Comparison of ENCODE assay signal across 8 cellular contexts in genomic region chr1:155001438-155001687, GRCh38. TPM values are rescaled to one million over a fixed set of nuclear protein-coding genes. Genes with fewer than 3 reads are reported as not detected.
DNase-seq lines count a peak whose midpoint lies in the region; ATAC-seq and TF ChIP-seq lines count a peak whose summit lies in the region.

No MANE protein-coding gene starts in this region.

- H2AFZ ChIP-seq in Karpas-422 (ENCODE audit: low read length) = 0 out of 2 replicates have a peak overlapping the region, but pooled peaks have one; percentile 8

- POLR2A ChIA-PET in CD4-positive, alpha-beta memory T cell (lab: Charles Lee; ENCODE audit: partially characterized antibody) = interaction anchor here (0.6 to 38.9 kb wide), 6 partner anchors 8 to 84 kb away, joined by 3 to 1543 read pairs (median 10); partner anchors contain the start of genes CKS1B, EFNA4, FLAD1 and LENEP

- H3K27me3 ChIP-seq in CD4-positive, alpha-beta memory T cell (ENCODE audit: insufficient read depth, low read length) = no peaks in the 10 kb centered on the region
- H3K27me3 ChIP-seq in Karpas-422 (ENCODE audit: low read length) = no peaks in the 10 kb centered on the region

- peaks cover 0 to 2% (median 0%) of the 10 kb centered on the region in 8 donors for H3K9me3 Mint-ChIP-seq in CD4-positive, alpha-beta memory T cell
- no peaks in the 10 kb centered on the region for H3K9me3 Mint-ChIP-seq in nephron

- H3K79me2 ChIP-seq in Karpas-422 (ENCODE audit: low read length) = peaks cover 22% of the 10 kb centered on the region

- no peak for DNase-seq in CD4-positive, alpha-beta memory T cell
- no peak for DNase-seq in Karpas-422
- no peak for DNase-seq in coronary artery (ENCODE audit: low spot score)
- no peak for DNase-seq in putamen (ENCODE audit: low spot score)
- DNase-seq in H4 (ENCODE audit: low spot score) = no peak

- peaks cover 0 to 24% of the 10 kb centered on the region in 2 donors for H3K36me3 Mint-ChIP-seq in CD4-positive, alpha-beta memory T cell
- H3K36me3 Mint-ChIP-seq in nephron (ENCODE audit: low read depth) = no peaks in the 10 kb centered on the region

- intact Hi-C loops in CD4-positive, alpha-beta memory T cell (cut with micrococcal nuclease) = loop anchor here (5.0 kb wide), 2 partner anchors 51 to 444 kb away; partner anchors contain the start of genes ADAM15 and UBE2Q1

- H3K4me1 Mint-ChIP-seq in CD4-positive, alpha-beta memory T cell = peaks cover 34 to 73% (median 46%) of the 10 kb centered on the region in 4 donors
- peaks cover 24% of the 10 kb centered on the region for H3K4me1 Mint-ChIP-seq in nephron

- H3K27ac ChIP-seq in CD4-positive, alpha-beta memory T cell (ENCODE audit: low read depth, low read length) = peak overlapping the region; percentile 92
- H3K27ac ChIP-seq in Karpas-422 (ENCODE audit: low read length) (peak overlapping the region; percentile 88), coronary artery (peak overlapping the region; percentile 93 to 98)

- TF ChIP-seq CTCF in coronary artery (IDR thresholded peaks at IDR 0.05) = no peak
- no peak for TF ChIP-seq CTCF in nephron (IDR thresholded peaks at IDR 0.05; ENCODE audit: unreplicated experiment in 3 of 3)

- H3K36me3 ChIP-seq in CD4-positive, alpha-beta memory T cell (ENCODE audit: insufficient read depth, low read length) = no peaks in the 10 kb centered on the region
- no peaks in the 10 kb centered on the region for H3K36me3 ChIP-seq in Karpas-422 (ENCODE audit: insufficient read depth, low read length)

- H3K9me2 ChIP-seq in Karpas-422 (replicated peaks; ENCODE audit: insufficient read depth, low read length) = no peaks in the 10 kb centered on the region

- peak overlapping the region; percentile 78 to 80 for H3K4me3 ChIP-seq in CD4-positive, alpha-beta memory T cell (ENCODE audit: low read length in 2 of 2)
- peak overlapping the region; percentile 70 for H3K4me3 ChIP-seq in Karpas-422 (ENCODE audit: low read length)
- peak overlapping the region; percentile 94 for H3K4me3 ChIP-seq in coronary artery

- peak overlapping the region; percentile 88 for H3K9ac ChIP-seq in Karpas-422 (ENCODE audit: low read length)

- peak overlapping the region; percentile 88 to 99 (median 96) for H3K4me3 Mint-ChIP-seq in CD4-positive, alpha-beta memory T cell
- peak overlapping the region; percentile 88 to 93 (median 90) for H3K4me3 Mint-ChIP-seq in nephron

- H3K9me3 ChIP-seq in CD4-positive, alpha-beta memory T cell (ENCODE audit: control insufficient read depth in 1 of 2, low read length in 2 of 2) = no peaks in the 10 kb centered on the region
- no peaks in the 10 kb centered on the region for H3K9me3 ChIP-seq in Karpas-422 (ENCODE audit: low read length)

- ATAC-seq in activated CD4-positive, CD25-positive, alpha-beta regulatory T cell treated with anti-CD3 and anti-CD28 coated beads, Interleukin-2, amount 50 U/mL, for 24 hours = no peak
- ATAC-seq in GM21367 (IDR thresholded peaks at IDR 0.05; ENCODE audit: unreplicated experiment) = no peak

- CTCF ChIA-PET in CD4-positive, alpha-beta memory T cell (lab: Charles Lee; ENCODE audit: partially characterized antibody) = interaction anchor here (0.8 to 16.3 kb wide), 3 partner anchors 13 to 45 kb away, joined by 4 to 381 read pairs (median 30); partner anchors contain the start of genes FLAD1 and PBXIP1

- H4K20me1 ChIP-seq in Karpas-422 (ENCODE audit: insufficient read depth, low read depth, low read length) = no peaks in the 10 kb centered on the region

- peak overlapping the region; percentile 96 for H3K4me2 ChIP-seq in Karpas-422 (ENCODE audit: low read depth, low read length, poor library complexity, severe bottlenecking)

- H3K27me3 Mint-ChIP-seq in CD4-positive, alpha-beta memory T cell = no peaks in the 10 kb centered on the region
- no peaks in the 10 kb centered on the region for H3K27me3 Mint-ChIP-seq in nephron (ENCODE audit: low read depth)

- H3K4me1 ChIP-seq in CD4-positive, alpha-beta memory T cell (ENCODE audit: insufficient read depth, low read length) = peaks cover 54% of the 10 kb centered on the region
- peaks cover 60% of the 10 kb centered on the region for H3K4me1 ChIP-seq in Karpas-422 (ENCODE audit: low read length)

- H3K27ac Mint-ChIP-seq in CD4-positive, alpha-beta memory T cell = peak overlapping the region; percentile 88 to 99 (median 93)
- H3K27ac Mint-ChIP-seq in nephron = peak overlapping the region in 2 of 3 experiments; percentile 64 to 98

RNA-seq across cellular contexts. Expression of gene ZBTB7B, which starts 1.2 kb away (rescaled TPM):
- total RNA-seq in CD4-positive, alpha-beta memory T cell = 10 to 100 TPM; 86.3 to 92.7 TPM
- 10 to 100 TPM in 1 of 2 donors, 1 to 10 TPM in 1; 3.4 to 11.6 TPM for polyA plus RNA-seq in CD4-positive, alpha-beta memory T cell
- 17.1 and 31.0 TPM in 2 replicates for total RNA-seq in Karpas-422 (2014; rRNA removed; shearing (Covaris generic); ENCODE audit: low replicate concordance)
- total RNA-seq in H4 (2014; rRNA removed; shearing (Covaris generic)) = 8.3 and 10.6 TPM in 2 replicates

RNA-seq across cellular contexts. Expression of gene LENEP, which starts 8.0 kb away (rescaled TPM):
- total RNA-seq in CD4-positive, alpha-beta memory T cell = 1 to 10 TPM; 1.1 to 3.1 TPM
- not detected for polyA plus RNA-seq in CD4-positive, alpha-beta memory T cell
- total RNA-seq in Karpas-422 (2014; rRNA removed; shearing (Covaris generic); ENCODE audit: low replicate concordance) = 2.6 TPM in 1 of 2 replicates, not detected in the other
- total RNA-seq in H4 (2014; rRNA removed; shearing (Covaris generic)) = not detected in 2 replicates

RNA-seq across cellular contexts. Expression of gene FLAD1, which starts 18.2 kb away (rescaled TPM):
- total RNA-seq in CD4-positive, alpha-beta memory T cell = 10 to 100 TPM; 52.4 to 56.6 TPM
- polyA plus RNA-seq in CD4-positive, alpha-beta memory T cell = 10 to 100 TPM; 48.9 to 75.9 TPM
- 48.7 and 57.3 TPM in 2 replicates for total RNA-seq in Karpas-422 (2014; rRNA removed; shearing (Covaris generic); ENCODE audit: low replicate concordance)
- 31.4 and 37.9 TPM in 2 replicates for total RNA-seq in H4 (2014; rRNA removed; shearing (Covaris generic))

RNA-seq across cellular contexts. Expression of gene CKS1B, which starts 26.9 kb away (rescaled TPM):
- 10 to 100 TPM; 12.2 to 13.0 TPM for total RNA-seq in CD4-positive, alpha-beta memory T cell
- polyA plus RNA-seq in CD4-positive, alpha-beta memory T cell = 10 to 100 TPM; 50.2 to 67.9 TPM
- total RNA-seq in Karpas-422 (2014; rRNA removed; shearing (Covaris generic); ENCODE audit: low replicate concordance) = 110 and 225 TPM in 2 replicates
- 170 and 248 TPM in 2 replicates for total RNA-seq in H4 (2014; rRNA removed; shearing (Covaris generic))

RNA-seq across cellular contexts. Expression of gene SHC1, which starts 30.8 kb away (rescaled TPM):
- total RNA-seq in CD4-positive, alpha-beta memory T cell = 10 to 100 TPM; 78.4 to 81.7 TPM
- 10 to 100 TPM; 36.4 to 44.5 TPM for polyA plus RNA-seq in CD4-positive, alpha-beta memory T cell
- total RNA-seq in Karpas-422 (2014; rRNA removed; shearing (Covaris generic); ENCODE audit: low replicate concordance) = 27.8 and 35.3 TPM in 2 replicates
- total RNA-seq in H4 (2014; rRNA removed; shearing (Covaris generic)) = 163 and 170 TPM in 2 replicates
